8 cellular contexts compared by ENCODE assay signal in genomic region chr12:40226652-40227051, GRCh38. TPM values are rescaled to one million over a fixed set of nuclear protein-coding genes. Genes with fewer than 3 reads are reported as not detected.
DNase-seq lines count a peak whose midpoint lies in the region; ATAC-seq and TF ChIP-seq lines count a peak whose summit lies in the region.

No MANE protein-coding gene starts in this region.

- ATAC-seq in GM19324 (IDR thresholded peaks at IDR 0.05; ENCODE audit: low FRiP score, unreplicated experiment) (peak; percentile 21), natural killer cell (no peak)

- TF ChIP-seq CTCF in fibroblast of pulmonary artery (IDR thresholded peaks at IDR 0.05; ENCODE audit: low read length, missing control alignments) (no peak), spleen (IDR thresholded peaks at IDR 0.05 in 8 of 11, conservative IDR thresholded peaks at IDR 0.05 in 3 of 11) (no peak), natural killer cell (IDR thresholded peaks at IDR 0.05) (no peak)

- DNase-seq in NOMO-1 treated with dmso at 0.1 percent for 144 hours (lab: John Stamatoyannopoulos, UW; ENCODE audit: unreplicated experiment) (peak; percentile 44), fibroblast of pulmonary artery (ENCODE audit: low read depth) (peak; percentile 81), spleen (no peak), NCI-H2081 treated with DMSO at 0.1 percent for 48 hours (lab: John Stamatoyannopoulos, UW) (no peak), germinal center (ENCODE audit: low spot score) (no peak), natural killer cell (no peak)
- no peak for DNase-seq in activated T-helper 1 cell treated with anti-CD3 and anti-CD28 coated beads, Interleukin-12 subunit alpha, Interleukin-12 subunit beta, Interleukin-2, Interleukin-4 antibody, amounts not matched to agents 30 ng/mL and 10 ng/mL and 1 ng/mL, durations not matched to agents 14 hours and 24 hours and 36 hours (ENCODE audit: low spot score)

- peaks cover 6% of the 10 kb centered on the region for H3K4me1 Mint-ChIP-seq in activated T-helper 1 cell treated with anti-CD3 and anti-CD28 coated beads, Interleukin-12 subunit alpha, Interleukin-12 subunit beta, Interleukin-2, Interleukin-4 antibody, amounts not matched to agents 30 ng/mL and 10 ng/mL and 1 ng/mL, durations not matched to agents 14 hours and 24 hours and 36 hours (ENCODE audit: low read depth)
- H3K4me1 Mint-ChIP-seq in natural killer cell, result peaks cover 16 to 17% of the 10 kb centered on the region in 2 donors

- no peaks in the 10 kb centered on the region for H3K36me3 Mint-ChIP-seq in activated T-helper 1 cell treated with anti-CD3 and anti-CD28 coated beads, Interleukin-12 subunit alpha, Interleukin-12 subunit beta, Interleukin-2, Interleukin-4 antibody, amounts not matched to agents 30 ng/mL and 10 ng/mL and 1 ng/mL, durations not matched to agents 14 hours and 24 hours and 36 hours (ENCODE audit: low read depth)
- no peaks in the 10 kb centered on the region for H3K36me3 Mint-ChIP-seq in natural killer cell

- no peak overlapping the region for H3K27ac Mint-ChIP-seq in activated T-helper 1 cell treated with anti-CD3 and anti-CD28 coated beads, Interleukin-12 subunit alpha, Interleukin-12 subunit beta, Interleukin-2, Interleukin-4 antibody, amounts not matched to agents 30 ng/mL and 10 ng/mL and 1 ng/mL, durations not matched to agents 14 hours and 24 hours and 36 hours
- H3K27ac Mint-ChIP-seq in natural killer cell, result no peak overlapping the region

- peaks cover 47% of the 10 kb centered on the region for H3K27me3 Mint-ChIP-seq in activated T-helper 1 cell treated with anti-CD3 and anti-CD28 coated beads, Interleukin-12 subunit alpha, Interleukin-12 subunit beta, Interleukin-2, Interleukin-4 antibody, amounts not matched to agents 30 ng/mL and 10 ng/mL and 1 ng/mL, durations not matched to agents 14 hours and 24 hours and 36 hours (ENCODE audit: insufficient read depth)
- peaks cover 13 to 31% of the 10 kb centered on the region in 2 donors for H3K27me3 Mint-ChIP-seq in natural killer cell (ENCODE audit: low read depth in 2 of 2)

- H3K27ac ChIP-seq in spleen, result peak overlapping the region; percentile 65 to 99 (median 96)

- H3K27me3 ChIP-seq in spleen (replicated peaks in 1 of 7), result peaks cover 0 to 6% (median 0%) of the 10 kb centered on the region in 7 donors

- peaks cover 0 to 4% (median 0%) of the 10 kb centered on the region in 8 donors for H3K9me3 ChIP-seq in spleen

- no peaks in the 10 kb centered on the region for H3K9me3 Mint-ChIP-seq in activated T-helper 1 cell treated with anti-CD3 and anti-CD28 coated beads, Interleukin-12 subunit alpha, Interleukin-12 subunit beta, Interleukin-2, Interleukin-4 antibody, amounts not matched to agents 30 ng/mL and 10 ng/mL and 1 ng/mL, durations not matched to agents 14 hours and 24 hours and 36 hours
- H3K9me3 Mint-ChIP-seq in natural killer cell, result no peaks in the 10 kb centered on the region

- intact Hi-C loops in spleen (cut with DNase I; ENCODE audit: low total_unique reads) (no loop called here), natural killer cell (cut with micrococcal nuclease) (no loop called here)
- intact Hi-C loops in activated T-helper 1 cell treated with anti-CD3 and anti-CD28 coated beads, Interleukin-12 subunit alpha, Interleukin-12 subunit beta, Interleukin-2, Interleukin-4 antibody, amounts not matched to agents 30 ng/mL and 10 ng/mL and 1 ng/mL, durations not matched to agents 14 hours and 24 hours and 36 hours (cut with micrococcal nuclease), result loop anchor here (5.0 kb wide), 1 partner anchor 74 kb away; no protein-coding TSS in a partner anchor

- no peak overlapping the region for H3K4me3 ChIP-seq in fibroblast of pulmonary artery (replicated peaks; ENCODE audit: low read depth, low read length)
- peak overlapping the region in 6 of 8 donors; percentile 8 to 75 (median 52) for H3K4me3 ChIP-seq in spleen

- no peak overlapping the region for H3K4me3 Mint-ChIP-seq in activated T-helper 1 cell treated with anti-CD3 and anti-CD28 coated beads, Interleukin-12 subunit alpha, Interleukin-12 subunit beta, Interleukin-2, Interleukin-4 antibody, amounts not matched to agents 30 ng/mL and 10 ng/mL and 1 ng/mL, durations not matched to agents 14 hours and 24 hours and 36 hours
- H3K4me3 Mint-ChIP-seq in natural killer cell, result no peak overlapping the region

- H3K4me1 ChIP-seq in spleen, result peaks cover 22 to 93% (median 55%) of the 10 kb centered on the region in 6 donors

- 40 to 58% (median 55%) methylated on average over 4 of the region's 4 CpGs for WGBS in spleen, 5 donors

- H3K36me3 ChIP-seq in spleen, result peaks cover 0 to under 1% (median 0%) of the 10 kb centered on the region in 6 donors

- no peak for TF ChIP-seq POLR2A in spleen (IDR thresholded peaks at IDR 0.05)

RNA-seq across cellular contexts. Expression of gene LRRK2, which starts 1.9 kb away (rescaled TPM):
- total RNA-seq in spleen (100 to 1,000 TPM in 1 of 7 donors, 10 to 100 TPM in 6; 41.3 to 106 (median 62.2) TPM), natural killer cell (1 to 10 TPM; 1.6 to 6.1 (median 3.3) TPM)
- polyA plus RNA-seq in spleen, result 10 to 100 TPM in 2 of 3 donors, 1 to 10 TPM in 1; 7.7 to 15.1 (median 10.1) TPM
- not detected in 2 replicates for total RNA-seq in activated T-helper 1 cell treated with anti-CD3 and anti-CD28 coated beads, Interleukin-12 subunit alpha, Interleukin-12 subunit beta, Interleukin-2, Interleukin-4 antibody, amounts not matched to agents 30 ng/mL and 10 ng/mL and 1 ng/mL, durations not matched to agents 14 hours and 24 hours and 36 hours

Comparison
In these comparisons a context has a peak if more than half of its experiments do, and no peak if none do; other contexts are left out.
1. DNase-seq: peak in NOMO-1 treated with dmso at 0.1 percent for 144 hours (single experiment) and fibroblast of pulmonary artery (single experiment); none in spleen (single experiment), NCI-H2081 treated with DMSO at 0.1 percent for 48 hours (single experiment), germinal center (single experiment), activated T-helper 1 cell treated with anti-CD3 and anti-CD28 coated beads, Interleukin-12 subunit alpha, Interleukin-12 subunit beta, Interleukin-2, Interleukin-4 antibody, amounts not matched to agents 30 ng/mL and 10 ng/mL and 1 ng/mL, durations not matched to agents 14 hours and 24 hours and 36 hours (single experiment) and natural killer cell (single experiment).
2. RNA of gene LRRK2, which starts 1.9 kb away (total RNA-seq): 41.3 to 106 TPM in spleen; 1.6 to 6.1 TPM in natural killer cell and not detected in activated T-helper 1 cell treated with anti-CD3 and anti-CD28 coated beads, Interleukin-12 subunit alpha, Interleukin-12 subunit beta, Interleukin-2, Interleukin-4 antibody, amounts not matched to agents 30 ng/mL and 10 ng/mL and 1 ng/mL, durations not matched to agents 14 hours and 24 hours and 36 hours; every median in the first group is over 4 times any median in the second.